Comparison of ENCODE assay signal across 1 cellular context in genomic region chr4:138975225-138975624, GRCh38.
A peak's percentile ranks its signal among the peaks of the same experiment; 100 is the strongest.
TF ChIP-seq lines count a peak whose summit lies in the region.

No MANE protein-coding gene starts in this region.

TF ChIP-seq in H1, 55 proteins besides CTCF, POLR2A, EP300 and RAD21:
- no peak for TF ChIP-seq SUZ12 (IDR thresholded peaks at IDR 0.05; ENCODE audit: low read length)
- peak; percentile 46; the same call in 1 of the 2 replicates for TF ChIP-seq KDM1A (IDR thresholded peaks at IDR 0.05; ENCODE audit: borderline replicate concordance, low read length)
- peak; percentile 93 for TF ChIP-seq TCF12 (IDR thresholded peaks at IDR 0.05; ENCODE audit: low read depth, low read length)
- TF ChIP-seq TAF7 (optimal IDR thresholded peaks at IDR 0.05; ENCODE audit: borderline replicate concordance, low read depth, low read length): no peak
- peak; percentile 69; the same call in 1 of the 2 replicates for TF ChIP-seq TEAD4 (IDR thresholded peaks at IDR 0.05; ENCODE audit: low read depth, low read length)
- no peak for TF ChIP-seq MAFK (IDR thresholded peaks at IDR 0.05; ENCODE audit: low read depth, low read length)
- 0 out of 2 replicates have a peak, but pooled peaks have one; percentile 11 for TF ChIP-seq SP1 (IDR thresholded peaks at IDR 0.05; ENCODE audit: low read depth, low read length)
- TF ChIP-seq POU5F1 (IDR thresholded peaks at IDR 0.05; ENCODE audit: low read depth, low read length): 0 out of 2 replicates have a peak, but pooled peaks have one; percentile 70
